16 cellular contexts compared by ENCODE assay signal in genomic region chr13:20911037-20911436, GRCh38.
"Had no signal": no experiment of that assay in that cellular context is flagged by ENCODE, and none has a peak within 500 bp of the region (broad histone marks: within the 10 kb centered on the region; RNA-seq: fewer than 3 reads in every experiment).

No MANE protein-coding gene starts in this region.

- DNase-seq: cortex of kidney; dorsolateral prefrontal cortex; effector CD8-positive, alpha-beta T cell; heart right ventricle; hypothalamus; mucosa of descending colon; naive thymus-derived CD8-positive, alpha-beta T cell; spleen; stimulated activated CD4-positive, alpha-beta T cell treated with anti-CD3 and anti-CD28 coated beads, Interleukin-15, amount 100 ng/mL, for 24 hours; stimulated activated CD4-positive, alpha-beta T cell treated with anti-CD3 and anti-CD28 coated beads, Interleukin-1b, Interleukin-23, amount 100 ng/mL, for 48 hours; stimulated activated CD4-positive, alpha-beta T cell treated with anti-CD3 and anti-CD28 coated beads, Interleukin-4, amount 100 ng/mL, for 4 hours; stimulated activated naive B cell treated with anti-CD40 and anti-IgM and Interleukin-4, amounts not matched to agents 10 μg/mL and 1 μg/mL and 100 μg/mL, for 72 hours; stimulated activated naive CD8-positive, alpha-beta T cell treated with anti-CD3 and anti-CD28 coated beads, Interleukin-15, amount 100 ng/mL, for 72 hours; testis had no signal

- H3K4me1 ChIP-seq: heart right ventricle, spleen, testis, tibial nerve had no signal

- H3K27me3 ChIP-seq: dorsolateral prefrontal cortex, spleen, testis, tibial nerve had no signal

- H3K27ac ChIP-seq: dorsolateral prefrontal cortex, heart right ventricle, neutrophil, spleen, testis, tibial nerve had no signal

- H3K36me3 ChIP-seq: heart right ventricle, neutrophil, spleen, tibial nerve had no signal

- H3K9me3 ChIP-seq: heart right ventricle, mucosa of descending colon, neutrophil, spleen, testis, tibial nerve had no signal

- H3K4me3 ChIP-seq: dorsolateral prefrontal cortex, heart right ventricle, mucosa of descending colon, spleen, testis, tibial nerve had no signal
